2 cellular contexts compared by ENCODE assay signal in genomic region chr13:113502686-113503085, GRCh38.
TF ChIP-seq lines count a peak whose summit lies in the region.

No MANE protein-coding gene starts in this region.

TF ChIP-seq in K562, 482 proteins besides CTCF, POLR2A, EP300 and RAD21:
- TF ChIP-seq POLR2G (IDR thresholded peaks at IDR 0.05; ENCODE audit: low read depth, low read length) (peak; percentile 50), SLC30A9 (CRISPR knock-in tag; IDR thresholded peaks at IDR 0.05) (no peak), HNRNPH1 (optimal IDR thresholded peaks at IDR 0.05; ENCODE audit: low read depth, low read length) (no peak), RBFOX2 (IDR thresholded peaks at IDR 0.05; ENCODE audit: low read depth, low read length) (0 out of 2 replicates have a peak, but pooled peaks have one; percentile 35), USF2 (CRISPR knock-in tag; IDR thresholded peaks at IDR 0.05) (no peak), HNRNPK (IDR thresholded peaks at IDR 0.05; ENCODE audit: low read depth, low read length, poor library complexity, severe bottlenecking) (no peak), ZNF354B (CRISPR knock-in tag; IDR thresholded peaks at IDR 0.05) (no peak), CXXC5 (CRISPR knock-in tag; IDR thresholded peaks at IDR 0.05) (no peak), FOXK2 (conservative IDR thresholded peaks at IDR 0.05 in 1 of 2, IDR thresholded peaks at IDR 0.05 in 1 of 2; ENCODE audit: low read depth in 2 of 2) (no peak)

TF ChIP-seq in HepG2, 621 proteins besides CTCF, POLR2A, EP300 and RAD21:
- TF ChIP-seq AGO2 (optimal IDR thresholded peaks at IDR 0.05; ENCODE audit: low read depth, low read length): peak; percentile 83
- 0 out of 2 replicates have a peak, but pooled peaks have one; percentile 50 for TF ChIP-seq RBFOX2 (IDR thresholded peaks at IDR 0.05; ENCODE audit: low read depth, low read length)
- no peak for TF ChIP-seq RERE (CRISPR knock-in tag; IDR thresholded peaks at IDR 0.05; ENCODE audit: low read depth)
